1 cellular context compared by ENCODE assay signal in the genomic region with DNA sequence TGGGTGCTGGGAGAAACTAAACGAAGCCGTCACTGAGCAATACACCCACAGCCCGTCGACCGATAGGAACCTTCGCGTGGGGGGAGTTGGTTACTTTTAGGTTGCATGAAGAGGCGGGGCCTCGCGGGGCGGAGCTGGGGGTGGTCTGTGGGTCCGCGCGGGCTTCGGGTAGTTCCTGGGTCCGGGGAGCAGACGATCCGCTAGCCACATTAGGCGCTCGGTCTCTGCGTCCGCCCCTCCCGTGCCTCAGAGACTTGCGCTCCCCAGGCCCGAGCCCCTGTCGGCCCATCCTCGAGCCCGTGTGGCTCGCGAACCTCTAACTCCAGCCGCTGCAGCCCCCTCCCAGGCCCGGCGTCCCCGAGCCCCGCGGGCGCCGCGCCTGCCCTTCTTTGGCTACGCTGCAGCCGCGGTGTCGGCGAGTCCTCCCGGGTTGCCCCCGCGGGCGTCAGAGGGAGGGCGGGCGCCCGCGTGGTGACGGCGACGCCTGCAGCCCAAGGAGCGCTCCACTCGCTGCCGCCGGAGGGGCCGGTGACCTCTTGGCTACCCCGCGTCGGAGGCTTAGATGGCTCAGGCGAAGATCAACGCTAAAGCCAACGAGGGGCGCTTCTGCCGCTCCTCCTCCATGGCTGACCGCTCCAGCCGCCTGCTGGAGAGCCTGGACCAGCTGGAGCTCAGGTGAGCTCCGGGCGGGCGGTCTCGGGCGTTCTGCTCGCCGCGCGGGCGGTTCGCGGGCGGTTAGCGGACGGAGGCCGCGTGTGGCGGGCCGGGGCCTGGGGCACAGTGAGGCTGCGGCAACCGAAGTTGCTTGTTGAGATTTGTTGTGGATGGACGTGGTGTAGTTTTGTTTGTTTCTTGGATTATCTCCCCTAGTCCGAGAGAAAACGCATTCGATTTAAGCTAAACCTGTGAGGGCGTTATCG.
TF ChIP-seq lines count a peak whose summit lies in the region.

Gene BAG2 (plus strand): TSS at position 191 of the 920 bp plus-strand sequence. CDS start 372 bp downstream, at position 563.

TF ChIP-seq in HepG2, 621 proteins besides CTCF, POLR2A, EP300 and RAD21 (continued from another document and continues in another):
- TF ChIP-seq ZFP91 (CRISPR knock-in tag; IDR thresholded peaks at IDR 0.05; ENCODE audit: borderline replicate concordance) (peak; percentile 97), HMGA1 (CRISPR knock-in tag; conservative IDR thresholded peaks at IDR 0.05) (no peak), TBX3 (IDR thresholded peaks at IDR 0.05; ENCODE audit: borderline replicate concordance) (no peak), SIX4 (CRISPR knock-in tag; IDR thresholded peaks at IDR 0.05) (no peak), ZNF138 (CRISPR knock-in tag; IDR thresholded peaks at IDR 0.05; ENCODE audit: low read depth) (peak; percentile 63; the same call in 1 of the 2 replicates), ZNF777 (CRISPR knock-in tag; IDR thresholded peaks at IDR 0.05) (peak; percentile 89), ARNT (IDR thresholded peaks at IDR 0.05) (no peak), ZNF33B (CRISPR knock-in tag; IDR thresholded peaks at IDR 0.05) (no peak; the same call in 1 of the 2 replicates), ATF7 (IDR thresholded peaks at IDR 0.05) (0 out of 2 replicates have a peak, but pooled peaks have one; percentile 3), ATF7 (CRISPR knock-in tag; IDR thresholded peaks at IDR 0.05) (no peak; the same call in 1 of the 2 replicates), SOX6 (IDR thresholded peaks at IDR 0.05) (no peak), SOX6 (CRISPR knock-in tag; IDR thresholded peaks at IDR 0.05) (peak; percentile 51), ZNF3 (CRISPR knock-in tag; IDR thresholded peaks at IDR 0.05) (0 out of 2 replicates have a peak, but pooled peaks have one; percentile 30), ATF1 (CRISPR knock-in tag; IDR thresholded peaks at IDR 0.05) (no peak), SUZ12 (IDR thresholded peaks at IDR 0.05; ENCODE audit: low read depth, low read length) (0 out of 2 replicates have a peak, but pooled peaks have one; percentile 12), JDP2 (CRISPR knock-in tag; IDR thresholded peaks at IDR 0.05; ENCODE audit: borderline replicate concordance) (no peak), FOSL2 (CRISPR knock-in tag; IDR thresholded peaks at IDR 0.05) (0 out of 2 replicates have a peak, but pooled peaks have one; percentile 3), HOXA5 (CRISPR knock-in tag; IDR thresholded peaks at IDR 0.05) (peak; percentile 94), RFXAP (CRISPR knock-in tag; IDR thresholded peaks at IDR 0.05; ENCODE audit: borderline replicate concordance) (peak; percentile 92), SP5 (CRISPR knock-in tag; IDR thresholded peaks at IDR 0.05; ENCODE audit: borderline replicate concordance, low read depth) (peak; percentile 61), DNMT1 (CRISPR knock-in tag; IDR thresholded peaks at IDR 0.05) (peak; percentile 82; the same call in 1 of the 2 replicates), SPEN (CRISPR knock-in tag; IDR thresholded peaks at IDR 0.05; ENCODE audit: low read depth) (peak; percentile 78), MAFK (conservative IDR thresholded peaks at IDR 0.05 in 1 of 2, IDR thresholded peaks at IDR 0.05 in 1 of 2; ENCODE audit: low read length in 2 of 2) (no peak), ZNF598 (CRISPR knock-in tag; IDR thresholded peaks at IDR 0.05; ENCODE audit: borderline replicate concordance) (peak; percentile 94), DPF2 (CRISPR knock-in tag; IDR thresholded peaks at IDR 0.05; ENCODE audit: borderline replicate concordance, low read depth) (no peak), ZNF280B (CRISPR knock-in tag; IDR thresholded peaks at IDR 0.05; ENCODE audit: borderline replicate concordance) (peak; percentile 68; the same call in 1 of the 2 replicates), CAMTA2 (CRISPR knock-in tag; IDR thresholded peaks at IDR 0.05; ENCODE audit: borderline replicate concordance) (peak; percentile 93; the same call in 1 of the 2 replicates), ZNF276 (CRISPR knock-in tag; IDR thresholded peaks at IDR 0.05; ENCODE audit: low read depth) (peak; percentile 66; the same call in 1 of the 2 replicates), ZBTB20 (CRISPR knock-in tag; IDR thresholded peaks at IDR 0.05; ENCODE audit: borderline replicate concordance, low read depth) (peak; percentile 72), KLF9 (CRISPR knock-in tag; IDR thresholded peaks at IDR 0.05; ENCODE audit: low read depth) (no peak), ZNF720 (CRISPR knock-in tag; IDR thresholded peaks at IDR 0.05) (no peak), ZNF235 (CRISPR knock-in tag; IDR thresholded peaks at IDR 0.05; ENCODE audit: borderline replicate concordance) (peak; percentile 92), ZIK1 (CRISPR knock-in tag; IDR thresholded peaks at IDR 0.05; ENCODE audit: borderline replicate concordance, low read depth) (0 out of 2 replicates have a peak, but pooled peaks have one; percentile 25), CENPT (CRISPR knock-in tag; IDR thresholded peaks at IDR 0.05; ENCODE audit: low read depth) (peak; percentile 96), RFX5 (IDR thresholded peaks at IDR 0.05; ENCODE audit: low read depth, low read length) (peak; percentile 50; the same call in 1 of the 2 replicates), SKI (IDR thresholded peaks at IDR 0.05; ENCODE audit: partially characterized antibody) (peak; percentile 76), ERF (CRISPR knock-in tag; IDR thresholded peaks at IDR 0.05) (peak; percentile 56; the same call in 1 of the 2 replicates), ZFP62 (CRISPR knock-in tag; IDR thresholded peaks at IDR 0.05) (0 out of 2 replicates have a peak, but pooled peaks have one; percentile 76), RORA (CRISPR knock-in tag; IDR thresholded peaks at IDR 0.05) (no peak), SMC3 (IDR thresholded peaks at IDR 0.05; ENCODE audit: low read length) (peak; percentile 3; the same call in 1 of the 2 replicates), SIN3A (IDR thresholded peaks at IDR 0.05; ENCODE audit: borderline replicate concordance, low read depth, low read length) (0 out of 2 replicates have a peak, but pooled peaks have one; percentile 54), MED1 (CRISPR knock-in tag; IDR thresholded peaks at IDR 0.05) (peak; percentile 79), ZNF747 (CRISPR knock-in tag; IDR thresholded peaks at IDR 0.05; ENCODE audit: borderline replicate concordance) (peak; percentile 16; the same call in 1 of the 2 replicates), RARA (CRISPR knock-in tag; IDR thresholded peaks at IDR 0.05) (peak; percentile 78), ZNF326 (CRISPR knock-in tag; IDR thresholded peaks at IDR 0.05; ENCODE audit: borderline replicate concordance) (no peak), ZNF724P (CRISPR knock-in tag; IDR thresholded peaks at IDR 0.05; ENCODE audit: borderline replicate concordance) (peak; percentile 84; the same call in 1 of the 2 replicates), ZNF567 (CRISPR knock-in tag; IDR thresholded peaks at IDR 0.05; ENCODE audit: borderline replicate concordance) (no peak), SCMH1 (CRISPR knock-in tag; IDR thresholded peaks at IDR 0.05; ENCODE audit: borderline replicate concordance) (no peak)
- TF ChIP-seq, protein P1, sequence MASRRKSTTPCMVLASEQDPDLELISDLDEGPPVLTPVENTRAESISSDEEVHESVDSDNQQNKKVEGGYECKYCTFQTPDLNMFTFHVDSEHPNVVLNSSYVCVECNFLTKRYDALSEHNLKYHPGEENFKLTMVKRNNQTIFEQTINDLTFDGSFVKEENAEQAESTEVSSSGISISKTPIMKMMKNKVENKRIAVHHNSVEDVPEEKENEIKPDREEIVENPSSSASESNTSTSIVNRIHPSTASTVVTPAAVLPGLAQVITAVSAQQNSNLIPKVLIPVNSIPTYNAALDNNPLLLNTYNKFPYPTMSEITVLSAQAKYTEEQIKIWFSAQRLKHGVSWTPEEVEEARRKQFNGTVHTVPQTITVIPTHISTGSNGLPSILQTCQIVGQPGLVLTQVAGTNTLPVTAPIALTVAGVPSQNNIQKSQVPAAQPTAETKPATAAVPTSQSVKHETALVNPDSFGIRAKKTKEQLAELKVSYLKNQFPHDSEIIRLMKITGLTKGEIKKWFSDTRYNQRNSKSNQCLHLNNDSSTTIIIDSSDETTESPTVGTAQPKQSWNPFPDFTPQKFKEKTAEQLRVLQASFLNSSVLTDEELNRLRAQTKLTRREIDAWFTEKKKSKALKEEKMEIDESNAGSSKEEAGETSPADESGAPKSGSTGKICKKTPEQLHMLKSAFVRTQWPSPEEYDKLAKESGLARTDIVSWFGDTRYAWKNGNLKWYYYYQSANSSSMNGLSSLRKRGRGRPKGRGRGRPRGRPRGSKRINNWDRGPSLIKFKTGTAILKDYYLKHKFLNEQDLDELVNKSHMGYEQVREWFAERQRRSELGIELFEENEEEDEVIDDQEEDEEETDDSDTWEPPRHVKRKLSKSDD (CRISPR knock-in tag; IDR thresholded peaks at IDR 0.05; ENCODE audit: low read depth): peak; percentile 89
- TF ChIP-seq, protein P2, sequence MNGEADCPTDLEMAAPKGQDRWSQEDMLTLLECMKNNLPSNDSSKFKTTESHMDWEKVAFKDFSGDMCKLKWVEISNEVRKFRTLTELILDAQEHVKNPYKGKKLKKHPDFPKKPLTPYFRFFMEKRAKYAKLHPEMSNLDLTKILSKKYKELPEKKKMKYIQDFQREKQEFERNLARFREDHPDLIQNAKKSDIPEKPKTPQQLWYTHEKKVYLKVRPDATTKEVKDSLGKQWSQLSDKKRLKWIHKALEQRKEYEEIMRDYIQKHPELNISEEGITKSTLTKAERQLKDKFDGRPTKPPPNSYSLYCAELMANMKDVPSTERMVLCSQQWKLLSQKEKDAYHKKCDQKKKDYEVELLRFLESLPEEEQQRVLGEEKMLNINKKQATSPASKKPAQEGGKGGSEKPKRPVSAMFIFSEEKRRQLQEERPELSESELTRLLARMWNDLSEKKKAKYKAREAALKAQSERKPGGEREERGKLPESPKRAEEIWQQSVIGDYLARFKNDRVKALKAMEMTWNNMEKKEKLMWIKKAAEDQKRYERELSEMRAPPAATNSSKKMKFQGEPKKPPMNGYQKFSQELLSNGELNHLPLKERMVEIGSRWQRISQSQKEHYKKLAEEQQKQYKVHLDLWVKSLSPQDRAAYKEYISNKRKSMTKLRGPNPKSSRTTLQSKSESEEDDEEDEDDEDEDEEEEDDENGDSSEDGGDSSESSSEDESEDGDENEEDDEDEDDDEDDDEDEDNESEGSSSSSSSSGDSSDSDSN (CRISPR knock-in tag; IDR thresholded peaks at IDR 0.05): peak; percentile 99
- TF ChIP-seq, protein P3, sequence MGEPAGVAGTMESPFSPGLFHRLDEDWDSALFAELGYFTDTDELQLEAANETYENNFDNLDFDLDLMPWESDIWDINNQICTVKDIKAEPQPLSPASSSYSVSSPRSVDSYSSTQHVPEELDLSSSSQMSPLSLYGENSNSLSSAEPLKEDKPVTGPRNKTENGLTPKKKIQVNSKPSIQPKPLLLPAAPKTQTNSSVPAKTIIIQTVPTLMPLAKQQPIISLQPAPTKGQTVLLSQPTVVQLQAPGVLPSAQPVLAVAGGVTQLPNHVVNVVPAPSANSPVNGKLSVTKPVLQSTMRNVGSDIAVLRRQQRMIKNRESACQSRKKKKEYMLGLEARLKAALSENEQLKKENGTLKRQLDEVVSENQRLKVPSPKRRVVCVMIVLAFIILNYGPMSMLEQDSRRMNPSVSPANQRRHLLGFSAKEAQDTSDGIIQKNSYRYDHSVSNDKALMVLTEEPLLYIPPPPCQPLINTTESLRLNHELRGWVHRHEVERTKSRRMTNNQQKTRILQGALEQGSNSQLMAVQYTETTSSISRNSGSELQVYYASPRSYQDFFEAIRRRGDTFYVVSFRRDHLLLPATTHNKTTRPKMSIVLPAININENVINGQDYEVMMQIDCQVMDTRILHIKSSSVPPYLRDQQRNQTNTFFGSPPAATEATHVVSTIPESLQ (CRISPR knock-in tag; conservative IDR thresholded peaks at IDR 0.05): peak; percentile 76; the same call in 1 of the 2 replicates
